ENCODE assay signal across 9 cellular contexts in genomic region chr22:31289335-31289734, GRCh38. TPM values are rescaled to one million over a fixed set of nuclear protein-coding genes. Genes with fewer than 3 reads are reported as not detected.
A peak's percentile ranks its signal among the peaks of the same experiment; 100 is the strongest.
DNase-seq lines count a peak whose midpoint lies in the region; ATAC-seq and TF ChIP-seq lines count a peak whose summit lies in the region.
"Had no signal": no experiment of that assay in that cellular context is flagged by ENCODE, and none has a peak within 500 bp of the region (broad histone marks: within the 10 kb centered on the region; RNA-seq: fewer than 3 reads in every experiment).

No MANE protein-coding gene starts in this region.

- H3K27ac ChIP-seq in OCI-LY3 (ENCODE audit: low read length) (peak overlapping the region; percentile 34; the same call in 1 of the 2 replicates), gastroesophageal sphincter (peak overlapping the region in 3 of 4 donors; percentile 93 to 99 (median 98)), stomach smooth muscle (ENCODE audit: low read length) (peak overlapping the region; percentile 55)

- H3K4me1 Mint-ChIP-seq in T-helper 1 cell treated with Interleukin-12 subunit alpha and Interleukin-12 subunit beta and Interleukin-4 antibody, amounts not matched to agents 30 μg/mL and 1 μg/mL, for 36 hours (ENCODE audit: low read depth), result peaks cover 66% of the 10 kb centered on the region

- TF ChIP-seq CTCF in OCI-LY3 (IDR thresholded peaks at IDR 0.05; ENCODE audit: low read depth, low read length) (no peak), gastroesophageal sphincter (IDR thresholded peaks at IDR 0.05) (no peak)

- peak overlapping the region; percentile 92 for H3K4me3 Mint-ChIP-seq in T-helper 1 cell treated with Interleukin-12 subunit alpha and Interleukin-12 subunit beta and Interleukin-4 antibody, amounts not matched to agents 30 μg/mL and 1 μg/mL, for 36 hours

- no peak for TF ChIP-seq EP300 in gastroesophageal sphincter (IDR thresholded peaks at IDR 0.05)

- 0% methylated on average over 1 of the region's 13 CpGs; no CpG with 5 or more reads in 1 of the 2 donors for WGBS in gastroesophageal sphincter (ENCODE audit: low coverage in 1 of 2), 2 donors

- ATAC-seq in gastroesophageal sphincter, result no peak
- no peak for ATAC-seq in HG03565 (IDR thresholded peaks at IDR 0.05; ENCODE audit: unreplicated experiment)

- DNase-seq in T-helper 1 cell (no peak), AG08396 (ENCODE audit: low spot score) (no peak), SIG-M5 treated with dmso at 0.1 percent for 504 hours (lab: John Stamatoyannopoulos, UW; ENCODE audit: unreplicated experiment) (no peak)
- DNase-seq: SK-N-SH had no signal

- H3K27me3 ChIP-seq in OCI-LY3 (ENCODE audit: low read depth, low read length) (no peaks in the 10 kb centered on the region), gastroesophageal sphincter (no peaks in the 10 kb centered on the region), stomach smooth muscle (ENCODE audit: control insufficient read depth in 1 of 2, insufficient read depth in 2 of 2, low read length in 2 of 2) (no peaks in the 10 kb centered on the region)

- H3K9me3 ChIP-seq in OCI-LY3 (ENCODE audit: insufficient read depth, low read length), result no peaks in the 10 kb centered on the region
- H3K9me3 ChIP-seq in gastroesophageal sphincter, result no peaks in the 10 kb centered on the region
- no peaks in the 10 kb centered on the region for H3K9me3 ChIP-seq in stomach smooth muscle (ENCODE audit: control insufficient read depth in 2 of 2, low read length in 2 of 2)
- H3K9me3 ChIP-seq: SK-N-SH had no signal

- no peaks in the 10 kb centered on the region for H3K27me3 Mint-ChIP-seq in T-helper 1 cell treated with Interleukin-12 subunit alpha and Interleukin-12 subunit beta and Interleukin-4 antibody, amounts not matched to agents 30 μg/mL and 1 μg/mL, for 36 hours (ENCODE audit: low read depth)

- no peaks in the 10 kb centered on the region for H3K79me2 ChIP-seq in OCI-LY3 (ENCODE audit: low read length)

- peak overlapping the region; percentile 100 for H3K27ac Mint-ChIP-seq in T-helper 1 cell treated with Interleukin-12 subunit alpha and Interleukin-12 subunit beta and Interleukin-4 antibody, amounts not matched to agents 30 μg/mL and 1 μg/mL, for 36 hours

- no peaks in the 10 kb centered on the region for H3K9me3 Mint-ChIP-seq in T-helper 1 cell treated with Interleukin-12 subunit alpha and Interleukin-12 subunit beta and Interleukin-4 antibody, amounts not matched to agents 30 μg/mL and 1 μg/mL, for 36 hours

- no peaks in the 10 kb centered on the region for H3K36me3 ChIP-seq in OCI-LY3 (replicated peaks; ENCODE audit: low read depth, low read length)
- H3K36me3 ChIP-seq in gastroesophageal sphincter, result peaks cover 0 to 52% of the 10 kb centered on the region in 2 donors
- peaks cover 29 to 36% of the 10 kb centered on the region in 2 donors for H3K36me3 ChIP-seq in stomach smooth muscle (ENCODE audit: control insufficient read depth in 2 of 2, insufficient read depth in 2 of 2, low read length in 2 of 2)

- no peaks in the 10 kb centered on the region for H4K20me1 ChIP-seq in OCI-LY3 (ENCODE audit: insufficient read depth, low read length)

- H3K4me1 ChIP-seq in OCI-LY3 (ENCODE audit: low read length) (peaks cover 34% of the 10 kb centered on the region), gastroesophageal sphincter (peaks cover 0 to 81% (median 18%) of the 10 kb centered on the region in 3 donors), stomach smooth muscle (ENCODE audit: control insufficient read depth, insufficient read depth, low read length) (peaks cover 40% of the 10 kb centered on the region)

- H3K4me3 ChIP-seq in OCI-LY3 (ENCODE audit: low read length) (peak overlapping the region; percentile 80), gastroesophageal sphincter (peak overlapping the region in 1 of 2 donors; percentile 86), stomach smooth muscle (ENCODE audit: low read length in 2 of 2) (peak overlapping the region; percentile 41 to 100)

- TF ChIP-seq POLR2A in gastroesophageal sphincter (IDR thresholded peaks at IDR 0.05), result no peak

- H2AFZ ChIP-seq in OCI-LY3 (ENCODE audit: low read depth, low read length), result no peak overlapping the region

- peaks cover 55% of the 10 kb centered on the region for H3K36me3 Mint-ChIP-seq in T-helper 1 cell treated with Interleukin-12 subunit alpha and Interleukin-12 subunit beta and Interleukin-4 antibody, amounts not matched to agents 30 μg/mL and 1 μg/mL, for 36 hours (ENCODE audit: low read depth)

- H3K4me2 ChIP-seq in OCI-LY3 (ENCODE audit: low read length), result peak overlapping the region; percentile 83

- H3K9ac ChIP-seq in OCI-LY3 (ENCODE audit: low read length) (peak overlapping the region; percentile 43; the same call in 1 of the 2 replicates), stomach smooth muscle (ENCODE audit: low read length in 2 of 2) (peak overlapping the region; percentile 36 to 43)

RNA-seq across cellular contexts. Expression of gene PIK3IP1, which starts 3.0 kb away (rescaled TPM):
- total RNA-seq in gastroesophageal sphincter, result 10 to 100 TPM; 28.8 to 53.7 (median 37.8) TPM

RNA-seq across cellular contexts. Expression of gene PATZ1, which starts 56.8 kb away (rescaled TPM):
- total RNA-seq in gastroesophageal sphincter, result 10 to 100 TPM; 15.7 to 18.0 (median 17.7) TPM

Comparison
In these comparisons a context has a peak if more than half of its experiments do, and no peak if none do; other contexts are left out.
1. H3K27ac ChIP-seq: peak in every context shown above with its lines; median percentile 98 in gastroesophageal sphincter; 55 in stomach smooth muscle; 34 in OCI-LY3.